Comparison of ENCODE assay signal across 22 cellular contexts in genomic region chr4:131316086-131316485, GRCh38.
"Had no signal": no experiment of that assay in that cellular context is flagged by ENCODE, and none has a peak within 500 bp of the region (broad histone marks: within the 10 kb centered on the region; RNA-seq: fewer than 3 reads in every experiment).

No MANE protein-coding gene starts in this region.

- H3K4me3 ChIP-seq: coronary artery, esophagus squamous epithelium, gastroesophageal sphincter, pancreas, psoas muscle, right atrium auricular region, spleen, upper lobe of left lung had no signal

- ATAC-seq: activated T-cell treated with anti-CD3 and anti-CD28 coated beads, Interleukin-2, amount 50 U/mL, for 72 hours; gastroesophageal sphincter; left ventricle myocardium superior; pancreas; psoas muscle; stimulated activated naive CD8-positive, alpha-beta T cell treated with anti-CD3 and anti-CD28 coated beads, Interleukin-15, Interleukin-2, amounts not matched to agents 100 U/mL and 50 U/mL, for 24 hours had no signal

- DNase-seq: activated B cell treated with CpG ODN at 0.5 μM for 24 hours; activated CD4-positive, alpha-beta memory T cell treated with anti-CD3 and anti-CD28 coated beads for 36 hours; activated CD4-positive, alpha-beta T cell treated with anti-CD3 and anti-CD28 coated beads for 48 hours; activated effector memory CD4-positive, alpha-beta T cell treated with Interleukin-2 at 50 U/mL for 16 hours; activated naive CD4-positive, alpha-beta T cell treated with anti-CD3 and anti-CD28 coated beads for 36 hours; activated naive CD8-positive, alpha-beta T cell treated with anti-CD3 and anti-CD28 coated beads, Interleukin-2, amount 10 ng/mL, durations not matched to agents 7 days and 5 days; activated T-cell treated with anti-CD3 and anti-CD28 coated beads, Interleukin-2, amount 50 U/mL, for 72 hours; cerebellar nuclear complex; esophagus squamous epithelium; head of caudate nucleus; hypothalamus; left ventricle myocardium superior; pancreas; psoas muscle; spleen; stimulated activated CD4-positive, alpha-beta T cell treated with anti-CD3 and anti-CD28 coated beads, Interleukin-4, amount 100 ng/mL, for 1 hour; stimulated activated naive CD8-positive, alpha-beta T cell treated with anti-CD3 and anti-CD28 coated beads, Interleukin-15, Interleukin-2, amounts not matched to agents 100 U/mL and 50 U/mL, for 24 hours; T-helper 9 cell; upper lobe of left lung had no signal
